ENCODE assay signal across 39 cellular contexts in genomic region chr5:65739162-65739561, GRCh38.
"Had no signal": no experiment of that assay in that cellular context is flagged by ENCODE, and none has a peak within 500 bp of the region (broad histone marks: within the 10 kb centered on the region; RNA-seq: fewer than 3 reads in every experiment).

No MANE protein-coding gene starts in this region.

- FAIRE-seq: astrocyte, bronchial epithelial cell had no signal

- H3K9me3 ChIP-seq: adrenal gland, ascending aorta, body of pancreas, breast epithelium had no signal

- H3K27ac Mint-ChIP-seq: activated naive CD4-positive, alpha-beta T cell treated with anti-CD3 and anti-CD28 coated beads for 36 hours; activated naive CD4-positive, alpha-beta T cell treated with anti-CD3 and anti-CD28 coated beads, Interleukin-2, amount 10 ng/mL, durations not matched to agents 7 days and 5 days; activated naive CD4-positive, alpha-beta T cell treated with anti-CD3 and anti-CD28 coated beads, Interleukin-2, amount 50 U/mL, for 24 hours; activated naive CD4-positive, alpha-beta T cell treated with anti-CD3 and anti-CD28 coated beads, Interleukin-2, amount 50 U/mL, for 72 hours; activated naive CD8-positive, alpha-beta T cell; activated naive CD8-positive, alpha-beta T cell treated with anti-CD3 and anti-CD28 coated beads for 36 hours; activated naive CD8-positive, alpha-beta T cell treated with anti-CD3 and anti-CD28 coated beads, Interleukin-2, amount 10 ng/mL, durations not matched to agents 7 days and 5 days; activated naive CD8-positive, alpha-beta T cell treated with anti-CD3 and anti-CD28 coated beads, Interleukin-2, amount 50 U/mL, for 24 hours; activated T-cell treated with anti-CD3 and anti-CD28 coated beads, Interleukin-2, amount 50 U/mL, for 24 hours; activated T-cell treated with anti-CD3 and anti-CD28 coated beads, Interleukin-2, amount 50 U/mL, for 72 hours; activated T-helper 1 cell treated with anti-CD3 and anti-CD28 coated beads, Interleukin-12 subunit alpha, Interleukin-12 subunit beta, Interleukin-2, Interleukin-4 antibody, amounts not matched to agents 30 ng/mL and 10 ng/mL and 1 ng/mL, durations not matched to agents 14 hours and 24 hours and 36 hours; activated T-helper 17 cell treated with anti-CD3 and anti-CD28 coated beads, Interleukin-2, amount 50 U/mL, for 72 hours; activated T-helper 2 cell treated with anti-CD3 and anti-CD28 coated beads, Interferon-gamma antibody, Interleukin-2, Interleukin-4, amounts not matched to agents 10 μg/mL and 5 μg/mL and 100 μg/mL, durations not matched to agents 14 hours and 24 hours and 36 hours; brain had no signal

- H3K4me1 Mint-ChIP-seq: central memory CD8-positive, alpha-beta T cell had no signal

- H3K27me3 ChIP-seq: adrenal gland, ascending aorta, body of pancreas, brain microvascular endothelial cell, breast epithelium, cardiac muscle cell had no signal

- H3K27me3 Mint-ChIP-seq: activated naive CD4-positive, alpha-beta T cell treated with anti-CD3 and anti-CD28 coated beads, Interleukin-2, amount 10 ng/mL, durations not matched to agents 7 days and 5 days; activated naive CD4-positive, alpha-beta T cell treated with anti-CD3 and anti-CD28 coated beads, Interleukin-2, amount 50 U/mL, for 24 hours; activated naive CD8-positive, alpha-beta T cell; activated naive CD8-positive, alpha-beta T cell treated with anti-CD3 and anti-CD28 coated beads for 36 hours; activated naive CD8-positive, alpha-beta T cell treated with anti-CD3 and anti-CD28 coated beads, Interleukin-2, amount 10 ng/mL, durations not matched to agents 7 days and 5 days; activated naive CD8-positive, alpha-beta T cell treated with anti-CD3 and anti-CD28 coated beads, Interleukin-2, amount 50 U/mL, for 24 hours; activated T-cell treated with anti-CD3 and anti-CD28 coated beads, Interleukin-2, amount 50 U/mL, for 24 hours; activated T-helper 17 cell treated with anti-CD3 and anti-CD28 coated beads, Interleukin-2, amount 50 U/mL, for 72 hours; brain; central memory CD8-positive, alpha-beta T cell had no signal

- H3K9me3 Mint-ChIP-seq: activated naive CD4-positive, alpha-beta T cell treated with anti-CD3 and anti-CD28 coated beads for 36 hours; activated naive CD4-positive, alpha-beta T cell treated with anti-CD3 and anti-CD28 coated beads, Interleukin-2, amount 50 U/mL, for 24 hours; activated naive CD4-positive, alpha-beta T cell treated with anti-CD3 and anti-CD28 coated beads, Interleukin-2, amount 50 U/mL, for 72 hours; activated naive CD8-positive, alpha-beta T cell treated with anti-CD3 and anti-CD28 coated beads, Interleukin-2, amount 50 U/mL, for 24 hours; activated T-cell treated with anti-CD3 and anti-CD28 coated beads, Interleukin-2, amount 50 U/mL, for 4 hours; activated T-cell treated with anti-CD3 and anti-CD28 coated beads, Interleukin-2, amount 50 U/mL, for 72 hours; activated T-helper 17 cell treated with anti-CD3 and anti-CD28 coated beads, Interleukin-2, amount 50 U/mL, for 72 hours; central memory CD8-positive, alpha-beta T cell had no signal

- H3K27ac ChIP-seq: adrenal gland, ascending aorta, body of pancreas, brain microvascular endothelial cell, breast epithelium, cardiac muscle cell had no signal

- DNase-seq: activated effector memory CD4-positive, alpha-beta T cell treated with anti-CD3 and anti-CD28 coated beads, Interleukin-2, amount 50 U/mL, for 16 hours; activated effector memory CD4-positive, alpha-beta T cell treated with Interleukin-2 at 50 U/mL for 16 hours; activated gamma-delta T cell; activated gamma-delta T cell treated with Interleukin-2 at 50 U/mL for 16 hours; activated naive CD4-positive, alpha-beta T cell; activated naive CD4-positive, alpha-beta T cell treated with anti-CD3 and anti-CD28 coated beads for 36 hours; activated naive CD4-positive, alpha-beta T cell treated with anti-CD3 and anti-CD28 coated beads, Interleukin-2, amount 10 ng/mL, durations not matched to agents 7 days and 5 days; activated naive CD4-positive, alpha-beta T cell treated with anti-CD3 and anti-CD28 coated beads, Interleukin-2, amount 50 U/mL, for 16 hours; activated naive CD4-positive, alpha-beta T cell treated with Interleukin-2 at 50 U/mL for 16 hours; activated naive CD8-positive, alpha-beta T cell treated with anti-CD3 and anti-CD28 coated beads for 36 hours; activated naive CD8-positive, alpha-beta T cell treated with anti-CD3 and anti-CD28 coated beads, Interleukin-2, amount 10 ng/mL, durations not matched to agents 7 days and 5 days; activated naive CD8-positive, alpha-beta T cell treated with anti-CD3 and anti-CD28 coated beads, Interleukin-2, amount 50 U/mL, for 24 hours; activated T-cell treated with anti-CD3 and anti-CD28 coated beads, Interleukin-2, amount 50 U/mL, for 24 hours; activated T-cell treated with anti-CD3 and anti-CD28 coated beads, Interleukin-2, amount 50 U/mL, for 4 hours; activated T-cell treated with anti-CD3 and anti-CD28 coated beads, Interleukin-2, amount 50 U/mL, for 48 hours; activated T-cell treated with anti-CD3 and anti-CD28 coated beads, Interleukin-2, amount 50 U/mL, for 72 hours; adrenal gland; amniotic stem cell; amygdala; anterior cingulate cortex; aorta; body of pancreas; brain microvascular endothelial cell; caudate nucleus; central memory CD4-positive, alpha-beta T cell; cerebellar nuclear complex had no signal

- H3K4me3 Mint-ChIP-seq: activated naive CD4-positive, alpha-beta T cell treated with anti-CD3 and anti-CD28 coated beads for 36 hours; activated naive CD4-positive, alpha-beta T cell treated with anti-CD3 and anti-CD28 coated beads, Interleukin-2, amount 10 ng/mL, durations not matched to agents 7 days and 5 days; activated naive CD4-positive, alpha-beta T cell treated with anti-CD3 and anti-CD28 coated beads, Interleukin-2, amount 50 U/mL, for 24 hours; activated naive CD8-positive, alpha-beta T cell; activated naive CD8-positive, alpha-beta T cell treated with anti-CD3 and anti-CD28 coated beads for 36 hours; activated naive CD8-positive, alpha-beta T cell treated with anti-CD3 and anti-CD28 coated beads, Interleukin-2, amount 10 ng/mL, durations not matched to agents 7 days and 5 days; activated naive CD8-positive, alpha-beta T cell treated with anti-CD3 and anti-CD28 coated beads, Interleukin-2, amount 50 U/mL, for 24 hours; activated T-cell treated with anti-CD3 and anti-CD28 coated beads, Interleukin-2, amount 50 U/mL, for 24 hours; activated T-cell treated with anti-CD3 and anti-CD28 coated beads, Interleukin-2, amount 50 U/mL, for 4 hours; activated T-cell treated with anti-CD3 and anti-CD28 coated beads, Interleukin-2, amount 50 U/mL, for 72 hours; activated T-helper 1 cell treated with anti-CD3 and anti-CD28 coated beads, Interleukin-12 subunit alpha, Interleukin-12 subunit beta, Interleukin-2, Interleukin-4 antibody, amounts not matched to agents 30 ng/mL and 10 ng/mL and 1 ng/mL, durations not matched to agents 14 hours and 24 hours and 36 hours; activated T-helper 17 cell treated with anti-CD3 and anti-CD28 coated beads, Interleukin-2, amount 50 U/mL, for 72 hours; brain; central memory CD8-positive, alpha-beta T cell had no signal

- H3K4me1 ChIP-seq: adrenal gland, ascending aorta, body of pancreas, breast epithelium had no signal

- ATAC-seq: activated naive CD4-positive, alpha-beta T cell treated with anti-CD3 and anti-CD28 coated beads, Interleukin-2, amount 50 U/mL, for 72 hours; activated naive CD8-positive, alpha-beta T cell treated with anti-CD3 and anti-CD28 coated beads, Interleukin-2, amount 50 U/mL, for 24 hours; activated T-cell treated with anti-CD3 and anti-CD28 coated beads, Interleukin-2, amount 50 U/mL, for 4 hours; activated T-cell treated with anti-CD3 and anti-CD28 coated beads, Interleukin-2, amount 50 U/mL, for 72 hours; activated T-helper 17 cell treated with anti-CD3 and anti-CD28 coated beads, Interleukin-2, amount 50 U/mL, for 72 hours; body of pancreas had no signal

- H3K4me3 ChIP-seq: adrenal gland, ascending aorta, body of pancreas, breast epithelium, cardiac muscle cell had no signal

- H3K36me3 Mint-ChIP-seq: activated naive CD4-positive, alpha-beta T cell treated with anti-CD3 and anti-CD28 coated beads, Interleukin-2, amount 10 ng/mL, durations not matched to agents 7 days and 5 days; activated naive CD4-positive, alpha-beta T cell treated with anti-CD3 and anti-CD28 coated beads, Interleukin-2, amount 50 U/mL, for 72 hours had no signal

- H3K36me3 ChIP-seq: adrenal gland, ascending aorta, brain microvascular endothelial cell, breast epithelium, cardiac muscle cell had no signal
